In the genomic region with DNA sequence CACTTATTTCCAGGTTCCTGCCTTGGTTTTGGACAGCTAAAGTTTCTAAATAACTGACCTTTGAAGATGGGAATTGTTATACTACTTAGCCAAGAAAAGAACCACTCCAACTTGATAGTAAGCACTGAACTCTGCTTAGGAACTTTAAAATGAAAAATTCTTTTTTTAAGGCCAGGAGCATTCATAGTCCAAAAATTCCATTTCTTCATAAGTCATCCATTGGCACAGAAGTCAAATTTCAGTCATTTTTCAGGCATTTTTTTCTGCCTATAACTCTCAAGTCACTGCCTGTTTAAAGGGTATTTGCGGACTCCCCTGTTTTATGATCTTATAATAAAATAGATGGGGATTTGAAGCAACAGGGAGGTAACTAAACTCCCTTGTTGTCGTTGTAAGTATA, we compare ENCODE assay signal across 18 cellular contexts.
"Had no signal": no experiment of that assay in that cellular context is flagged by ENCODE, and none has a peak within 500 bp of the region (broad histone marks: within the 10 kb centered on the region; RNA-seq: fewer than 3 reads in every experiment).

No MANE protein-coding gene starts in this region.

- DNase-seq: activated naive CD4-positive, alpha-beta T cell treated with anti-CD3 and anti-CD28 coated beads, Interleukin-2, amount 50 U/mL, for 16 hours; activated T-cell treated with anti-CD3 and anti-CD28 coated beads for 4 hours; adrenal gland; body of pancreas; central memory CD4-positive, alpha-beta T cell; effector CD4-positive, alpha-beta T cell; esophagus squamous epithelium; heart left ventricle; left cardiac atrium; lower lobe of right lung; psoas muscle; right lobe of liver; stimulated activated CD4-positive, alpha-beta T cell treated with anti-CD3 and anti-CD28 coated beads, Interleukin-1b, Interleukin-23, amount 100 ng/mL, for 48 hours; stomach; T-helper 9 cell had no signal

- H3K9me3 Mint-ChIP-seq: activated T-helper 17 cell treated with anti-CD3 and anti-CD28 coated beads, Interleukin-2, amount 50 U/mL, for 72 hours; mesothelial cell of epicardium had no signal

- ATAC-seq: activated CD4-positive, CD25-positive, alpha-beta regulatory T cell treated with anti-CD3 and anti-CD28 coated beads, Interleukin-2, amount 50 U/mL, for 24 hours; activated T-helper 17 cell treated with anti-CD3 and anti-CD28 coated beads, Interleukin-2, amount 50 U/mL, for 72 hours; body of pancreas; left cardiac atrium; lower lobe of right lung; psoas muscle; right lobe of liver had no signal

- H3K4me1 Mint-ChIP-seq: activated T-helper 17 cell treated with anti-CD3 and anti-CD28 coated beads, Interleukin-2, amount 50 U/mL, for 72 hours had no signal

- H3K36me3 Mint-ChIP-seq: mesothelial cell of epicardium had no signal

- H3K27ac Mint-ChIP-seq: activated T-helper 17 cell treated with anti-CD3 and anti-CD28 coated beads, Interleukin-2, amount 50 U/mL, for 72 hours; mesothelial cell of epicardium had no signal

- H3K4me3 Mint-ChIP-seq: activated T-helper 17 cell treated with anti-CD3 and anti-CD28 coated beads, Interleukin-2, amount 50 U/mL, for 72 hours; mesothelial cell of epicardium had no signal
